In genomic region chr17:69501591-69502468, GRCh38 we compare ENCODE assay signal across 2 cellular contexts.
TF ChIP-seq lines count a peak whose summit lies in the region.

No MANE protein-coding gene starts in this region.

TF ChIP-seq in A549, 52 proteins besides CTCF, POLR2A, EP300 and RAD21 (continued from another document):
- TF ChIP-seq JUNB (IDR thresholded peaks at IDR 0.05) (no peak), HOXA7 (CRISPR knock-in tag; IDR thresholded peaks at IDR 0.05) (no peak)

TF ChIP-seq in HepG2, 621 proteins besides CTCF, POLR2A, EP300 and RAD21 (continued from another document and continues in another):
- TF ChIP-seq HNF1B (CRISPR knock-in tag; IDR thresholded peaks at IDR 0.05) (peak; percentile 87), HNF4A (CRISPR knock-in tag; IDR thresholded peaks at IDR 0.05) (peak; percentile 14; the same call in 1 of the 2 replicates), KAT8 (CRISPR knock-in tag; IDR thresholded peaks at IDR 0.05) (0 out of 2 replicates have a peak, but pooled peaks have one; percentile 47), ZNF770 (CRISPR knock-in tag; IDR thresholded peaks at IDR 0.05) (peak; percentile 38; the same call in 1 of the 2 replicates), MED1 (CRISPR knock-in tag; IDR thresholded peaks at IDR 0.05) (0 out of 2 replicates have a peak, but pooled peaks have one; percentile 12), PAXIP1 (CRISPR knock-in tag; conservative IDR thresholded peaks at IDR 0.05) (peak; percentile 36; the same call in 1 of the 2 replicates), FOSL2 (CRISPR knock-in tag; IDR thresholded peaks at IDR 0.05) (0 out of 2 replicates have a peak, but pooled peaks have one; percentile 10), NFRKB (IDR thresholded peaks at IDR 0.05) (no peak), PHF21A (CRISPR knock-in tag; IDR thresholded peaks at IDR 0.05) (peak; percentile 33; the same call in 1 of the 2 replicates), HNF1A (IDR thresholded peaks at IDR 0.05; ENCODE audit: low read depth) (peak; percentile 92), HNF1A (CRISPR knock-in tag; IDR thresholded peaks at IDR 0.05; ENCODE audit: borderline replicate concordance) (peak; percentile 88), KLF6 (CRISPR knock-in tag; IDR thresholded peaks at IDR 0.05) (0 out of 2 replicates have a peak, but pooled peaks have one; percentile 17), KMT2A (CRISPR knock-in tag; IDR thresholded peaks at IDR 0.05) (0 out of 2 replicates have a peak, but pooled peaks have one; percentile 39), KMT2B (CRISPR knock-in tag; IDR thresholded peaks at IDR 0.05) (no peak), ZMYM3 (CRISPR knock-in tag; IDR thresholded peaks at IDR 0.05) (peak; percentile 75; the same call in 1 of the 2 replicates), ZNF446 (CRISPR knock-in tag; IDR thresholded peaks at IDR 0.05) (no peak), ZNF564 (CRISPR knock-in tag; IDR thresholded peaks at IDR 0.05) (0 out of 2 replicates have a peak, but pooled peaks have one; percentile 39), ZNF878 (CRISPR knock-in tag; IDR thresholded peaks at IDR 0.05) (0 out of 2 replicates have a peak, but pooled peaks have one; percentile 47), ZUFSP (CRISPR knock-in tag; IDR thresholded peaks at IDR 0.05; ENCODE audit: borderline replicate concordance) (no peak), ZNF333 (CRISPR knock-in tag; IDR thresholded peaks at IDR 0.05; ENCODE audit: borderline replicate concordance) (no peak), SOX6 (IDR thresholded peaks at IDR 0.05) (no peak), SOX6 (CRISPR knock-in tag; IDR thresholded peaks at IDR 0.05) (peak; percentile 76), NR2C2 (CRISPR knock-in tag; IDR thresholded peaks at IDR 0.05; ENCODE audit: borderline replicate concordance) (no peak; the same call in 1 of the 2 replicates), TRIM24 (CRISPR knock-in tag; IDR thresholded peaks at IDR 0.05) (no peak), ERF (CRISPR knock-in tag; IDR thresholded peaks at IDR 0.05) (0 out of 2 replicates have a peak, but pooled peaks have one; percentile 28), CEBPB (IDR thresholded peaks at IDR 0.05; ENCODE audit: borderline replicate concordance, low read depth, low read length) (peak; percentile 70; the same call in 1 of the 2 replicates)
- TF ChIP-seq, protein P1, sequence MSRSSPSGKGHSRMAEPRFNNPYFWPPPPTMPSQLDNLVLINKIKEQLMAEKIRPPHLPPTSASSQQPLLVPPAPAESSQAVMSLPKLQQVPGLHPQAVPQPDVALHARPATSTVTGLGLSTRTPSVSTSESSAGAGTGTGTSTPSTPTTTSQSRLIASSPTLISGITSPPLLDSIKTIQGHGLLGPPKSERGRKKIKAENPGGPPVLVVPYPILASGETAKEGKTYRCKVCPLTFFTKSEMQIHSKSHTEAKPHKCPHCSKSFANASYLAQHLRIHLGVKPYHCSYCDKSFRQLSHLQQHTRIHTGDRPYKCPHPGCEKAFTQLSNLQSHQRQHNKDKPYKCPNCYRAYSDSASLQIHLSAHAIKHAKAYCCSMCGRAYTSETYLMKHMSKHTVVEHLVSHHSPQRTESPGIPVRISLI (CRISPR knock-in tag; IDR thresholded peaks at IDR 0.05; ENCODE audit: borderline replicate concordance): peak; percentile 84; the same call in 1 of the 2 replicates
- TF ChIP-seq, protein P2, sequence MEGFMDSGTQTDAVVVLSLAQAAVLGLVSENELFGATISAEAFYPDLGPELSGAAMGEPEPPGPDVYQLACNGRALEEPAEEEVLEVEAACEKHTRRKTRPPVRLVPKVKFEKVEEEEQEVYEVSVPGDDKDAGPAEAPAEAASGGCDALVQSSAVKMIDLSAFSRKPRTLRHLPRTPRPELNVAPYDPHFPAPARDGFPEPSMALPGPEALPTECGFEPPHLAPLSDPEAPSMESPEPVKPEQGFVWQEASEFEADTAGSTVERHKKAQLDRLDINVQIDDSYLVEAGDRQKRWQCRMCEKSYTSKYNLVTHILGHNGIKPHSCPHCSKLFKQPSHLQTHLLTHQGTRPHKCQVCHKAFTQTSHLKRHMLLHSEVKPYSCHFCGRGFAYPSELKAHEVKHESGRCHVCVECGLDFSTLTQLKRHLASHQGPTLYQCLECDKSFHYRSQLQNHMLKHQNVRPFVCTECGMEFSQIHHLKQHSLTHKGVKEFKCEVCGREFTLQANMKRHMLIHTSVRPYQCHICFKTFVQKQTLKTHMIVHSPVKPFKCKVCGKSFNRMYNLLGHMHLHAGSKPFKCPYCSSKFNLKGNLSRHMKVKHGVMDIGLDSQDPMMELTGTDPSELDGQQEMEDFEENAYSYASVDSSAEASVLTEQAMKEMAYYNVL (CRISPR knock-in tag; IDR thresholded peaks at IDR 0.05; ENCODE audit: borderline replicate concordance): 0 out of 2 replicates have a peak, but pooled peaks have one; percentile 28
- TF ChIP-seq, protein P3, sequence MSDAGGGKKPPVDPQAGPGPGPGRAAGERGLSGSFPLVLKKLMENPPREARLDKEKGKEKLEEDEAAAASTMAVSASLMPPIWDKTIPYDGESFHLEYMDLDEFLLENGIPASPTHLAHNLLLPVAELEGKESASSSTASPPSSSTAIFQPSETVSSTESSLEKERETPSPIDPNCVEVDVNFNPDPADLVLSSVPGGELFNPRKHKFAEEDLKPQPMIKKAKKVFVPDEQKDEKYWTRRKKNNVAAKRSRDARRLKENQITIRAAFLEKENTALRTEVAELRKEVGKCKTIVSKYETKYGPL (CRISPR knock-in tag; IDR thresholded peaks at IDR 0.05): no peak
- TF ChIP-seq, protein P4, sequence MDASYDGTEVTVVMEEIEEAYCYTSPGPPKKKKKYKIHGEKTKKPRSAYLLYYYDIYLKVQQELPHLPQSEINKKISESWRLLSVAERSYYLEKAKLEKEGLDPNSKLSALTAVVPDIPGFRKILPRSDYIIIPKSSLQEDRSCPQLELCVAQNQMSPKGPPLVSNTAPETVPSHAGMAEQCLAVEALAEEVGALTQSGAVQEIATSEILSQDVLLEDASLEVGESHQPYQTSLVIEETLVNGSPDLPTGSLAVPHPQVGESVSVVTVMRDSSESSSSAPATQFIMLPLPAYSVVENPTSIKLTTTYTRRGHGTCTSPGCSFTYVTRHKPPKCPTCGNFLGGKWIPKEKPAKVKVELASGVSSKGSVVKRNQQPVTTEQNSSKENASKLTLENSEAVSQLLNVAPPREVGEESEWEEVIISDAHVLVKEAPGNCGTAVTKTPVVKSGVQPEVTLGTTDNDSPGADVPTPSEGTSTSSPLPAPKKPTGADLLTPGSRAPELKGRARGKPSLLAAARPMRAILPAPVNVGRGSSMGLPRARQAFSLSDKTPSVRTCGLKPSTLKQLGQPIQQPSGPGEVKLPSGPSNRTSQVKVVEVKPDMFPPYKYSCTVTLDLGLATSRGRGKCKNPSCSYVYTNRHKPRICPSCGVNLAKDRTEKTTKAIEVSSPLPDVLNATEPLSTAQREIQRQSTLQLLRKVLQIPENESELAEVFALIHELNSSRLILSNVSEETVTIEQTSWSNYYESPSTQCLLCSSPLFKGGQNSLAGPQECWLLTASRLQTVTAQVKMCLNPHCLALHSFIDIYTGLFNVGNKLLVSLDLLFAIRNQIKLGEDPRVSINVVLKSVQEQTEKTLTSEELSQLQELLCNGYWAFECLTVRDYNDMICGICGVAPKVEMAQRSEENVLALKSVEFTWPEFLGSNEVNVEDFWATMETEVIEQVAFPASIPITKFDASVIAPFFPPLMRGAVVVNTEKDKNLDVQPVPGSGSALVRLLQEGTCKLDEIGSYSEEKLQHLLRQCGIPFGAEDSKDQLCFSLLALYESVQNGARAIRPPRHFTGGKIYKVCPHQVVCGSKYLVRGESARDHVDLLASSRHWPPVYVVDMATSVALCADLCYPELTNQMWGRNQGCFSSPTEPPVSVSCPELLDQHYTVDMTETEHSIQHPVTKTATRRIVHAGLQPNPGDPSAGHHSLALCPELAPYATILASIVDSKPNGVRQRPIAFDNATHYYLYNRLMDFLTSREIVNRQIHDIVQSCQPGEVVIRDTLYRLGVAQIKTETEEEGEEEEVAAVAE (CRISPR knock-in tag; IDR thresholded peaks at IDR 0.05; ENCODE audit: borderline replicate concordance): no peak
- TF ChIP-seq, protein P5, sequence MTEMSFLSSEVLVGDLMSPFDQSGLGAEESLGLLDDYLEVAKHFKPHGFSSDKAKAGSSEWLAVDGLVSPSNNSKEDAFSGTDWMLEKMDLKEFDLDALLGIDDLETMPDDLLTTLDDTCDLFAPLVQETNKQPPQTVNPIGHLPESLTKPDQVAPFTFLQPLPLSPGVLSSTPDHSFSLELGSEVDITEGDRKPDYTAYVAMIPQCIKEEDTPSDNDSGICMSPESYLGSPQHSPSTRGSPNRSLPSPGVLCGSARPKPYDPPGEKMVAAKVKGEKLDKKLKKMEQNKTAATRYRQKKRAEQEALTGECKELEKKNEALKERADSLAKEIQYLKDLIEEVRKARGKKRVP (CRISPR knock-in tag; IDR thresholded peaks at IDR 0.05): peak in 1 of 2 experiments; percentile 95; a peak in 2 of 4 replicates
